9 cellular contexts compared by ENCODE assay signal in the genomic region with DNA sequence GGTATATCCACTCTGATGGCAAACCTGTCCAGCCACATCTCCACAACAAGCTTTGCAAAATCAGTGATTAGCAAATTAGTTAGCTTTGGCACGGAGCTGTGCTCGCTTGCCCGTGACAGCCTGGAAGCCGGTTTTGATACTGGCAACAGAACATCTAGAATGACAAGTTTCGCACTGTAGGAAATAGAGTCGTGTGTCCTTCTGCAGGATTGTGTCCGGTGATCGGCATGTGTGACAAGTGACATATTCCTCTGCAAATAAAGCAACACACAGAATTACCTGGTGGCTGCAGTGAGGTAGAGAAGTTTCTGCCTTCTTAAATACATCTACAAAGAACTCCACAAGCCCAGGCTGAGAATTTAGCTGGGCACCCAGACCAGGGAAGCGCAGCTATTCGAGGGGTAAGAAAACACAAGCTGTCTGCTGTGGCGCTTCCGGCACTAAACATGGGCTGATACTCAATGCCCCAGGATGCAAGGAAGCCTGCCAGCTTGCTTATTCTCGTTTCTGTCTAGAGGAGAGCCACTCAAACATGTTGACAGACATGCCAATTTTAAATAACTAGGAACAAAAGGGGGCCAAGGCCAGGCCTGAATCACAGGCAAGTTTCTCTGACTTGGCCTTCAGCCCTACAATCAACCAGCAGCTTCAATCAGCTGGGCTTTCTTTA. TPM values are rescaled to one million over a fixed set of nuclear protein-coding genes. Genes with fewer than 3 reads are reported as not detected.
A peak's percentile ranks its signal among the peaks of the same experiment; 100 is the strongest.
DNase-seq lines count a peak whose midpoint lies in the region; ATAC-seq, FAIRE-seq and TF ChIP-seq lines count a peak whose summit lies in the region.
"Had no signal": no experiment of that assay in that cellular context is flagged by ENCODE, and none has a peak within 500 bp of the region (broad histone marks: within the 10 kb centered on the region; RNA-seq: fewer than 3 reads in every experiment).

No MANE protein-coding gene starts in this region.

- no peak for TF ChIP-seq EP300 in GM12878 (IDR thresholded peaks at IDR 0.05; ENCODE audit: borderline replicate concordance in 1 of 2, control insufficient read depth in 1 of 2, low read depth in 2 of 2, low read length in 2 of 2)

- intact Hi-C loops in GM12878 (cut with micrococcal nuclease; ENCODE audit: unreplicated experiment): no loop called here

- no peaks in the 10 kb centered on the region for H3K27me3 Mint-ChIP-seq in naive thymus-derived CD8-positive, alpha-beta T cell

- H3K4me1 ChIP-seq in GM12878 (ENCODE audit: control insufficient read depth, insufficient read depth, low read length): no peaks in the 10 kb centered on the region
- H3K4me1 ChIP-seq in GM23248 (ENCODE audit: insufficient read depth): no peaks in the 10 kb centered on the region

- H3K9ac ChIP-seq in GM12878 (ENCODE audit: control insufficient read depth, insufficient read depth, low read length): no peak overlapping the region
- H3K9ac ChIP-seq in GM23248: no peak overlapping the region

- peak overlapping the region in 8 of 10 donors; percentile 3 to 65 (median 41) for H3K27ac Mint-ChIP-seq in naive thymus-derived CD8-positive, alpha-beta T cell

- H3K4me3 Mint-ChIP-seq in naive thymus-derived CD8-positive, alpha-beta T cell: peak overlapping the region in 1 of 10 donors; percentile 4

- FAIRE-seq in GM12878 (lab: Jason Lieb, UNC): no peak

- SMC1A ChIA-PET in GM12878 (lab: Charles Lee; ENCODE audit: uncharacterized antibody, unreplicated experiment): interaction anchor here (0.9 to 1.1 kb wide), 2 partner anchors 18 to 39 kb away, joined by 3 to 4 read pairs; no protein-coding TSS in a partner anchor

- TF ChIP-seq CTCF in GM12878 (IDR thresholded peaks at IDR 0.05 in 2 of 3, conservative IDR thresholded peaks at IDR 0.05 in 1 of 3; ENCODE audit: control insufficient read depth in 2 of 3, extremely low read depth in 1 of 3, insufficient read depth in 1 of 3, low read depth in 3 of 3, low read length in 3 of 3): no peak

- no peak for TF ChIP-seq RAD21 in GM12878 (IDR thresholded peaks at IDR 0.05; ENCODE audit: insufficient read depth, low read depth, low read length)

- H3K4me2 ChIP-seq in GM12878 (ENCODE audit: control insufficient read depth, insufficient read depth) (no peak overlapping the region), GM23248 (ENCODE audit: unreplicated experiment) (no peak overlapping the region)

- 90% methylated on average over 13 of the region's 13 CpGs for WGBS in GM12878 (ENCODE audit: insufficient coverage, insufficient replicate concordance, low lambda C conversion rate, missing lambda C conversion rate)
- 77 to 79% methylated on average over 13 of the region's 13 CpGs for whole genome bisulfite sequencing in GM23248 (ENCODE audit: low coverage in 1 of 2, low lambda C conversion rate in 2 of 2, missing lambda C conversion rate in 2 of 2), 2 experiments

- H3F3A ChIP-seq in GM23248 (ENCODE audit: insufficient read depth): peaks cover 90% of the 10 kb centered on the region

- CTCF ChIA-PET in GM12878 (lab: Yijun Ruan, JAX): interaction anchor here (0.8 to 1.2 kb wide), 2 partner anchors 11 to 19 kb away, joined by 4 read pairs; no protein-coding TSS in a partner anchor

- no peaks in the 10 kb centered on the region for H3K9me3 ChIP-seq in GM12878 (replicated peaks; ENCODE audit: control insufficient read depth, insufficient read depth, low read length)
- no peaks in the 10 kb centered on the region for H3K9me3 ChIP-seq in GM23248 (ENCODE audit: low read depth)

- H4K20me1 ChIP-seq in GM12878 (ENCODE audit: control insufficient read depth, insufficient read depth) (no peaks in the 10 kb centered on the region), GM23248 (ENCODE audit: insufficient read depth) (0 out of 2 replicates have a peak, but pooled peaks cover 2% of the 10 kb centered on the region)

- in situ Hi-C loops in GM12878 (cut with MboI) (no loop called here), GM23248 (cut with MboI) (no loop called here)

- H2AFZ ChIP-seq in GM12878 (ENCODE audit: control insufficient read depth, low read depth, low read length): no peak overlapping the region
- no peak overlapping the region for H2AFZ ChIP-seq in GM23248

- H3K79me2 ChIP-seq in GM12878 (ENCODE audit: control insufficient read depth, insufficient read depth, low read length) (no peaks in the 10 kb centered on the region), GM23248 (ENCODE audit: insufficient read depth) (peaks cover 82% of the 10 kb centered on the region)

- no peaks in the 10 kb centered on the region for H3K9me2 ChIP-seq in GM23248 (ENCODE audit: insufficient read depth)

- no peak for ATAC-seq in GM12878
- ATAC-seq in naive thymus-derived CD8-positive, alpha-beta T cell: no peak
- no peak for ATAC-seq in activated CD4-positive, CD25-positive, alpha-beta regulatory T cell treated with anti-CD3 and anti-CD28 coated beads, Interleukin-2, amount 50 U/mL, for 24 hours

- H3K36me3 ChIP-seq in GM12878 (ENCODE audit: control insufficient read depth in 2 of 2, insufficient read depth in 2 of 2, low read length in 1 of 2) (peaks cover 24 to 51% of the 10 kb centered on the region in 2 experiments), GM23248 (ENCODE audit: low read depth) (peaks cover 66% of the 10 kb centered on the region)

- RAD21 ChIA-PET in GM12878 (lab: Charles Lee; ENCODE audit: unreplicated experiment): no interaction called here

- H3K27me3 ChIP-seq in GM12878 (replicated peaks in 1 of 2; ENCODE audit: control insufficient read depth in 2 of 2, insufficient read depth in 2 of 2, low read length in 1 of 2) (no peaks in the 10 kb centered on the region), GM23248 (replicated peaks; ENCODE audit: insufficient read depth) (no peaks in the 10 kb centered on the region)

- TSS peak; percentile 61 for BruUV-seq in GM12878 (replicated peaks; lab: Mats Ljungman, UMichigan)

- no peak overlapping the region for H3K27ac ChIP-seq in GM12878 (ENCODE audit: control insufficient read depth, insufficient read depth)
- no peak overlapping the region for H3K27ac ChIP-seq in GM23248

- no peaks in the 10 kb centered on the region for H3K9me3 Mint-ChIP-seq in naive thymus-derived CD8-positive, alpha-beta T cell

- POLR2A ChIA-PET in GM12878 (lab: Charles Lee): no interaction called here
- POLR2A ChIA-PET in naive thymus-derived CD8-positive, alpha-beta T cell (lab: Charles Lee): interaction anchor here (0.9 kb wide), 1 partner anchor 97 kb away, joined by 3 read pairs; no protein-coding TSS in a partner anchor

- no peak overlapping the region for H3K4me3 ChIP-seq in GM12878
- H3K4me3 ChIP-seq in GM23248: no peak overlapping the region

- peaks cover 7 to 91% (median 27%) of the 10 kb centered on the region in 3 donors for H3K36me3 Mint-ChIP-seq in naive thymus-derived CD8-positive, alpha-beta T cell

- 0 out of 2 replicates have a peak, but pooled peaks have one; percentile 22 for TF ChIP-seq POLR2A in GM12878 (IDR thresholded peaks at IDR 0.05; ENCODE audit: low read depth, low read length)

- H3K4me1 Mint-ChIP-seq in naive thymus-derived CD8-positive, alpha-beta T cell: peaks cover 2 to 17% (median 11%) of the 10 kb centered on the region in 4 donors

- DNase-seq in DMS79 (lab: John Stamatoyannopoulos, UW) (peak; percentile 53), NCI-H1105 (lab: John Stamatoyannopoulos, UW) (peak; percentile 77), GM12878 (ENCODE audit: low read depth, low spot score) (no peak), GM23248 (no peak), COLO829 (ENCODE audit: low spot score) (no peak)
- no peak for DNase-seq in naive thymus-derived CD8-positive, alpha-beta T cell
- DNase-seq: NCI-H82, SW 1271 had no signal

TF ChIP-seq in GM12878, 131 proteins besides CTCF, POLR2A, EP300 and RAD21 (continues in another document):
- TF ChIP-seq SREBF2 (IDR thresholded peaks at IDR 0.05; ENCODE audit: low read length): no peak

RNA-seq across cellular contexts. Expression of gene EIF2S2, which starts 22.3 kb away (rescaled TPM):
- total RNA-seq in GM12878 (2013; cell fraction: nucleolus; rRNA removed): 19.3 and 19.8 TPM in 2 replicates
- 78.6 and 96.7 TPM in 2 replicates for total RNA-seq in GM12878 (2014; rRNA removed)
- total RNA-seq in GM12878 (2014; rRNA removed; fragmentation: Illumina TruSeq; extraction: Trizol): 144 and 153 TPM in 2 replicates
- 80.2 and 84.1 TPM in 2 replicates for total RNA-seq in GM12878 (2021)
- polyA plus RNA-seq in GM12878 (2011; ENCODE audit: low read depth): 79.9 TPM
- 88.7 and 134 TPM in 2 replicates for polyA plus RNA-seq in GM12878 (2011; rRNA removed)
- polyA plus RNA-seq in GM12878 (2011; cell fraction: cytosol; rRNA removed): 40.4 and 43.0 TPM in 2 replicates
- polyA plus RNA-seq in GM12878 (2011; cell fraction: nucleus; rRNA removed): 27.3 and 28.2 TPM in 2 replicates
- polyA plus RNA-seq in GM12878 (2012): 89.2 and 98.1 TPM in 2 replicates
- polyA plus RNA-seq in GM12878 (2014; fragmentation: Illumina TruSeq; extraction: Trizol): 153 and 161 TPM in 2 replicates
- 100 to 1,000 TPM in 1 of 2 experiments, 10 to 100 TPM in 1; 60.2 to 103 TPM for polyA plus RNA-seq in GM12878 (2014; fragmentation: Nextera tagmentation; extraction: Ambion mirVana)
- polyA plus RNA-seq in GM12878 (2014; rRNA removed): 76.0 and 84.6 TPM in 2 replicates
- 10 to 100 TPM; 78.1 to 79.0 TPM for polyA plus RNA-seq in GM12878 (2016; fragmentation: Nextera tagmentation; extraction: Ambion mirVana)
- polyA minus RNA-seq in GM12878 (2011; rRNA and poly(A)+ RNA removed): 25.0 and 32.9 TPM in 2 replicates
- 15.5 and 17.9 TPM in 2 replicates for polyA minus RNA-seq in GM12878 (2011; cell fraction: cytosol; rRNA and poly(A)+ RNA removed)
- polyA minus RNA-seq in GM12878 (2011; cell fraction: nucleus; rRNA and poly(A)+ RNA removed): 8.2 and 12.4 TPM in 2 replicates
- 10 to 100 TPM; 61.9 to 66.5 TPM for total RNA-seq in naive thymus-derived CD8-positive, alpha-beta T cell
- 10 to 100 TPM; 17.5 to 21.6 (median 20.2) TPM for polyA plus RNA-seq in naive thymus-derived CD8-positive, alpha-beta T cell
- total RNA-seq in GM23248 (2014; rRNA removed; shearing (Covaris generic)): 114 and 138 TPM in 2 replicates
- 109 and 114 TPM in 2 replicates for polyA plus RNA-seq in GM23248 (2016; fragmentation: Nextera tagmentation; extraction: Ambion mirVana)

Comparison
In these comparisons a context has a peak if more than half of its experiments do, and no peak if none do; other contexts are left out.
1. DNase-seq: peak in DMS79 (single experiment) and NCI-H1105 (single experiment); none in GM12878 (single experiment), naive thymus-derived CD8-positive, alpha-beta T cell (0 of 10), GM23248 (single experiment) and COLO829 (single experiment).